ENCODE assay signal across 8 cellular contexts in the genomic region with DNA sequence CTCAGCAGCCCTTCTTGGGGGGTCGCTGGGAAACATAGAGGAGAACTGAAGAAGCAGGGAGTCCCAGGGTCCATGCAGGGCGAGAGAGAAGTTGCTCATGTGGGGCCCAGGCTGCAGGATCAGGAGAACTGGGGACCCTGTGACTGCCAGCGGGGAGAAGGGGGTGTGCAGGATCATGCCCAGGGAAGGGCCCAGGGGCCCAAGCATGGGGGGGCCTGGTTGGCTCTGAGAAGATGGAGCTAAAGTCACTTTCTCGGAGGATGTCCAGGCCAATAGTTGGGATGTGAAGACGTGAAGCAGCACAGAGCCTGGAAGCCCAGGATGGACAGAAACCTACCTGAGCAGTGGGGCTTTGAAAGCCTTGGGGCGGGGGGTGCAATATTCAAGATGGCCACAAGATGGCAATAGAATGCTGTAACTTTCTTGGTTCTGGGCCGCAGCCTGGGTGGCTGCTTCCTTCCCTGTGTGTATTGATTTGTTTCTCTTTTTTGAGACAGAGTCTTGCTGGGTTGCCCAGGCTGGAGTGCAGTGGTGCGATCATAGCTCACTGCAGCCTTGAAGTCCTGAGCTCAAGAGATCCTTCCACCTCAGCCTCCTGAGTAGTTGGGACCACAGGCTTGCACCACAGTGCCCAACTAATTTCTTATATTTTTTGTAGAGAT. TPM values are rescaled to one million over a fixed set of nuclear protein-coding genes. Genes with fewer than 3 reads are reported as not detected.
DNase-seq lines count a peak whose midpoint lies in the region; ATAC-seq and TF ChIP-seq lines count a peak whose summit lies in the region.

No MANE protein-coding gene starts in this region.

- POLR2A ChIA-PET in CD4-positive, alpha-beta memory T cell (lab: Charles Lee; ENCODE audit: partially characterized antibody) = interaction anchor here (1.1 to 2.7 kb wide), 4 partner anchors 42 to 262 kb away, joined by 3 to 8 read pairs (median 4); partner anchors contain the start of gene KANSL1

- no peaks in the 10 kb centered on the region for H3K4me1 Mint-ChIP-seq in CD4-positive, alpha-beta memory T cell

- H3K4me3 ChIP-seq in CD4-positive, alpha-beta memory T cell (ENCODE audit: low read length in 2 of 2) = no peak overlapping the region
- H3K4me3 ChIP-seq in HFF-Myc (replicated peaks; ENCODE audit: low read depth, low read length) (no peak overlapping the region), lower lobe of right lung (no peak overlapping the region)

- ATAC-seq in lower lobe of right lung (peak; percentile 88 to 92), GM19463 (IDR thresholded peaks at IDR 0.05; ENCODE audit: unreplicated experiment) (no peak)

- peaks cover 0 to 2% of the 10 kb centered on the region in 2 donors for H3K27me3 Mint-ChIP-seq in CD4-positive, alpha-beta memory T cell

- H3K27ac ChIP-seq in CD4-positive, alpha-beta memory T cell (ENCODE audit: low read depth, low read length) = no peak overlapping the region
- no peak overlapping the region for H3K27ac ChIP-seq in lower lobe of right lung

- peaks cover 5% of the 10 kb centered on the region for H3K4me1 ChIP-seq in CD4-positive, alpha-beta memory T cell (ENCODE audit: insufficient read depth, low read length)
- H3K4me1 ChIP-seq in lower lobe of right lung = no peaks in the 10 kb centered on the region

- H3K9me3 Mint-ChIP-seq in CD4-positive, alpha-beta memory T cell = no peaks in the 10 kb centered on the region

- no peaks in the 10 kb centered on the region for H3K36me3 Mint-ChIP-seq in CD4-positive, alpha-beta memory T cell

- H3K36me3 ChIP-seq in CD4-positive, alpha-beta memory T cell (ENCODE audit: insufficient read depth, low read length) = no peaks in the 10 kb centered on the region
- no peaks in the 10 kb centered on the region for H3K36me3 ChIP-seq in lower lobe of right lung

- H3K9me3 ChIP-seq in CD4-positive, alpha-beta memory T cell (ENCODE audit: control insufficient read depth in 1 of 2, low read length in 2 of 2) = no peaks in the 10 kb centered on the region
- H3K9me3 ChIP-seq in lower lobe of right lung = no peaks in the 10 kb centered on the region

- H3K27ac Mint-ChIP-seq in CD4-positive, alpha-beta memory T cell = no peak overlapping the region

- DNase-seq in CD4-positive, alpha-beta memory T cell = peak; percentile 67 to 78 (median 72)
- DNase-seq in HFF-Myc (ENCODE audit: extremely low read depth, low read depth) (peak; percentile 17), NCI-H69 (lab: John Stamatoyannopoulos, UW) (peak; percentile 75), dermis microvascular lymphatic vessel endothelial cell (ENCODE audit: low read depth in 2 of 2) (peak; percentile 24 to 63), lower lobe of right lung (peak; percentile 73)
- peak; percentile 66 to 68 for DNase-seq in activated CD4-positive, alpha-beta T cell treated with anti-CD3 and anti-CD28 coated beads, Interleukin-2, amount 50 U/mL, for 4 hours
- peak; percentile 17 for DNase-seq in stimulated activated CD8-positive, alpha-beta memory T cell treated with anti-CD3 and anti-CD28 coated beads, Interleukin-12 subunit alpha, Interleukin-12 subunit beta, amount 100 ng/mL, for 4 hours (ENCODE audit: low read depth)

- intact Hi-C loops in CD4-positive, alpha-beta memory T cell (cut with micrococcal nuclease) = loop anchor here (1.0 to 5.0 kb wide), 3 partner anchors 42 to 211 kb away; partner anchors contain the start of gene KANSL1
- intact Hi-C loops in lower lobe of right lung (cut with DNase I) = no loop called here

- no peaks in the 10 kb centered on the region for H3K27me3 ChIP-seq in CD4-positive, alpha-beta memory T cell (ENCODE audit: insufficient read depth, low read length)
- no peaks in the 10 kb centered on the region for H3K27me3 ChIP-seq in lower lobe of right lung (ENCODE audit: low read depth)

- H3K4me3 Mint-ChIP-seq in CD4-positive, alpha-beta memory T cell = no peak overlapping the region

- CTCF ChIA-PET in CD4-positive, alpha-beta memory T cell (lab: Charles Lee; ENCODE audit: partially characterized antibody) = interaction anchor here (0.6 to 5.7 kb wide), 26 partner anchors 9 to 390 kb away, joined by 3 to 119 read pairs (median 4); partner anchors contain the start of gene KANSL1

- TF ChIP-seq CTCF in HFF-Myc (IDR thresholded peaks at IDR 0.05; ENCODE audit: low read depth, low read length, missing control alignments) (peak; percentile 81), lower lobe of right lung (IDR thresholded peaks at IDR 0.05) (peak; percentile 98)

RNA-seq across cellular contexts. Expression of gene STH, which starts 3.4 kb away (rescaled TPM):
- total RNA-seq in CD4-positive, alpha-beta memory T cell = not detected
- polyA plus RNA-seq in CD4-positive, alpha-beta memory T cell = not detected
- total RNA-seq in dermis microvascular lymphatic vessel endothelial cell = not detected in 2 replicates
- total RNA-seq in lower lobe of right lung = not detected

Comparison
In these comparisons a context has a peak if more than half of its experiments do, and no peak if none do; other contexts are left out.
1. DNase-seq: peak in every context shown above with its lines; median percentile 75 in NCI-H69; 73 in lower lobe of right lung; 72 in CD4-positive, alpha-beta memory T cell; 67 in activated CD4-positive, alpha-beta T cell treated with anti-CD3 and anti-CD28 coated beads, Interleukin-2, amount 50 U/mL, for 4 hours; 44 in dermis microvascular lymphatic vessel endothelial cell; 17 in HFF-Myc; 17 in stimulated activated CD8-positive, alpha-beta memory T cell treated with anti-CD3 and anti-CD28 coated beads, Interleukin-12 subunit alpha, Interleukin-12 subunit beta, amount 100 ng/mL, for 4 hours.